ENCODE assay signal across 1 cellular context in genomic region chr1:47850451-47850850, GRCh38.
TF ChIP-seq lines count a peak whose summit lies in the region.

No MANE protein-coding gene starts in this region.

TF ChIP-seq in HepG2, 621 proteins besides CTCF, POLR2A, EP300 and RAD21 (continued from another document):
- TF ChIP-seq ZNF460 (CRISPR knock-in tag; IDR thresholded peaks at IDR 0.05; ENCODE audit: borderline replicate concordance) (no peak), KLF15 (CRISPR knock-in tag; IDR thresholded peaks at IDR 0.05; ENCODE audit: borderline replicate concordance) (no peak), ZC3H4 (CRISPR knock-in tag; IDR thresholded peaks at IDR 0.05; ENCODE audit: borderline replicate concordance) (no peak), TBP (CRISPR knock-in tag; IDR thresholded peaks at IDR 0.05) (no peak), ZNF451 (CRISPR knock-in tag; IDR thresholded peaks at IDR 0.05) (no peak), ZNF687 (CRISPR knock-in tag; IDR thresholded peaks at IDR 0.05) (peak; percentile 47), ZNF775 (CRISPR knock-in tag; IDR thresholded peaks at IDR 0.05; ENCODE audit: borderline replicate concordance) (no peak), NFKBIZ (CRISPR knock-in tag; IDR thresholded peaks at IDR 0.05) (no peak)
